In the genomic region with DNA sequence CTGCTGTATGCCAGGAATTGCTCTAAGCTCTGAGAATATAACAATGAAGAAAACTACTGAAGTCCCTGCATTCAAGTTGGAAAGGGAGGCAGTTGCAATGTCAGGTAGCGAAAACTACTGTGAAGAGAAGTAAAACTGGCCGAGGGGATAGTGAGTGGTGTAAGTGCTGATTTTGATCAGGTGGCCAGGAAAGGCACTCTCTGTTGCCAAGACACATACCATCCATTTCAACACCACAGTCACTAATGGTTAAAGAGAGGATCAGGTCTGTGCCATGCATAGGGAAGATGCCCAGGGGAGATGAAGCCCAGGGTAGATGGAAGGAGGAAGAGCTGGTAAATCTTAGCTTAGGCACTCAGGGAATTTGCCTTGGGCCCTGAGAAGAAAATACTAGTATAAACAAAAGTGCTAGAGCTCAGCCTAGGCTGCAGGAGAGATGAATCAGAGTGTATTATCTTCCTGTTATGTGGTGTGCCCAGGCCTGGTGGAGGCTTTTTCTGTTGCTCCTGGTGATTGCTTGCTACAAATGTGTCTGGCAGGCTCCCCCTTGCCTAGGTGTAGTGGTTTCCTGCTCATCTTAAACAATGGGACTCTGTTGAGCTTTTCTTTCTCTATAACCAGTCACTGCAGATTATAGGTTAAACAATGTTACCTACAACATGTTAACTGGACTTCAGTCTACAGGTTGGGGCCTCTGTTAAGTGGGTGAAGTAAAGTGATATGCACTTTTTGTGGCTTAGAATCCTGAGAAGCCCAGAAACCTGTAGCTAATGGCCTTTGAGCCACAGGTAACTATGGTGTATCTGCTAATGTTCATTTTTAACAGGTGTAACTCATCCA, we compare ENCODE assay signal across 13 cellular contexts.
A peak's percentile ranks its signal among the peaks of the same experiment; 100 is the strongest.
DNase-seq lines count a peak whose midpoint lies in the region; TF ChIP-seq lines count a peak whose summit lies in the region.
"Had no signal": no experiment of that assay in that cellular context is flagged by ENCODE, and none has a peak within 500 bp of the region (broad histone marks: within the 10 kb centered on the region; RNA-seq: fewer than 3 reads in every experiment).

No MANE protein-coding gene starts in this region.

- H3K4me1 ChIP-seq in OCI-LY7 (ENCODE audit: insufficient read depth, low read length, poor library complexity, severe bottlenecking) = peaks cover 54% of the 10 kb centered on the region
- H3K4me1 ChIP-seq in effector memory CD4-positive, alpha-beta T cell (ENCODE audit: control insufficient read depth, insufficient read depth, low read length, poor library complexity, severe bottlenecking) = no peaks in the 10 kb centered on the region

- H3K9me3 ChIP-seq in OCI-LY7 (ENCODE audit: low read length) = no peaks in the 10 kb centered on the region
- no peaks in the 10 kb centered on the region for H3K9me3 ChIP-seq in effector memory CD4-positive, alpha-beta T cell (ENCODE audit: control insufficient read depth, low read length)
- H3K9me3 ChIP-seq: transverse colon had no signal

- BruUV-seq in OCI-LY7 (replicated peaks; lab: Mats Ljungman, UMichigan) = no TSS peak

- TF ChIP-seq CTCF in OCI-LY7 (conservative IDR thresholded peaks at IDR 0.05; ENCODE audit: low read length) = no peak

- POLR2A ChIA-PET in OCI-LY7 (lab: Charles Lee) = interaction anchor here (0.6 to 4.7 kb wide), 10 partner anchors 9 to 163 kb away, joined by 3 to 29 read pairs (median 3); no protein-coding TSS in a partner anchor

- CTCF ChIA-PET in OCI-LY7 (lab: Charles Lee; ENCODE audit: unreplicated experiment) = no interaction called here

- peaks cover 40% of the 10 kb centered on the region for H3K36me3 ChIP-seq in OCI-LY7 (ENCODE audit: insufficient read depth, low read length)
- H3K36me3 ChIP-seq in effector memory CD4-positive, alpha-beta T cell (ENCODE audit: control insufficient read depth, insufficient read depth, low read length) = peaks cover 3% of the 10 kb centered on the region
- H3K36me3 ChIP-seq: transverse colon had no signal

- DNase-seq in activated CD4-positive, alpha-beta T cell treated with anti-CD3 and anti-CD28 coated beads for 48 hours = peak; percentile 36
- DNase-seq in activated CD4-positive, alpha-beta T cell treated with anti-CD3 and anti-CD28 coated beads for 1 hour = no peak
- no peak for DNase-seq in OCI-LY7 (ENCODE audit: low spot score)
- peak; percentile 66 for DNase-seq in dermis blood vessel endothelial cell
- DNase-seq in pulmonary artery endothelial cell (ENCODE audit: low read depth, low spot score) = peak; percentile 26
- DNase-seq in NCI-H146 treated with DMSO at 0.1 percent for 48 hours (lab: John Stamatoyannopoulos, UW; ENCODE audit: unreplicated experiment) = no peak
- DNase-seq in effector memory CD4-positive, alpha-beta T cell = no peak
- no peak for DNase-seq in UCSD-AML1 (lab: John Stamatoyannopoulos, UW; ENCODE audit: unreplicated experiment)
- DNase-seq: effector CD8-positive, alpha-beta T cell; NCI-H2227 treated with DMSO at 0.1 percent for 48 hours; nucleus accumbens; stimulated activated CD4-positive, alpha-beta T cell treated with anti-CD3 and anti-CD28 coated beads, Interleukin-4, amount 100 ng/mL, for 24 hours; transverse colon had no signal

- no peaks in the 10 kb centered on the region for H3K27me3 ChIP-seq in effector memory CD4-positive, alpha-beta T cell (replicated peaks; ENCODE audit: control insufficient read depth, insufficient read depth, low read length, poor library complexity, severe bottlenecking)
- H3K27me3 ChIP-seq: transverse colon had no signal

- H3K4me3 ChIP-seq in OCI-LY7 (ENCODE audit: low read depth, low read length, poor library complexity, severe bottlenecking) = no peak overlapping the region
- no peak overlapping the region for H3K4me3 ChIP-seq in effector memory CD4-positive, alpha-beta T cell (ENCODE audit: insufficient read depth, low read depth, low read length, poor library complexity, severe bottlenecking)
- H3K4me3 ChIP-seq: transverse colon had no signal

- peak overlapping the region; percentile 20; the same call in 1 of the 2 replicates for H3K4me2 ChIP-seq in OCI-LY7 (ENCODE audit: low read length)

- peaks cover 18% of the 10 kb centered on the region; the same call in 1 of the 2 replicates for H4K20me1 ChIP-seq in OCI-LY7 (ENCODE audit: insufficient read depth, low read length)

- intact Hi-C loops in OCI-LY7 (cut with micrococcal nuclease; ENCODE audit: unreplicated experiment) = no loop called here

- H3K9me2 ChIP-seq in OCI-LY7 (ENCODE audit: insufficient read depth, low read length) = no peaks in the 10 kb centered on the region

- H3K79me2 ChIP-seq in OCI-LY7 (ENCODE audit: insufficient read depth, low read depth, low read length) = no peaks in the 10 kb centered on the region

- H3K27ac ChIP-seq in OCI-LY7 (ENCODE audit: low read depth, low read length, poor library complexity, severe bottlenecking) = no peak overlapping the region
- H3K27ac ChIP-seq in effector memory CD4-positive, alpha-beta T cell (ENCODE audit: insufficient read depth, low read length, poor library complexity, severe bottlenecking) = no peak overlapping the region
- H3K27ac ChIP-seq: transverse colon had no signal

- H2AFZ ChIP-seq in OCI-LY7 (ENCODE audit: low read length) = no peak overlapping the region

Comparison
In these comparisons a context has a peak if more than half of its experiments do, and no peak if none do; other contexts are left out.
1. DNase-seq: peak in activated CD4-positive, alpha-beta T cell treated with anti-CD3 and anti-CD28 coated beads for 48 hours (single experiment), dermis blood vessel endothelial cell (single experiment) and pulmonary artery endothelial cell (single experiment); none in activated CD4-positive, alpha-beta T cell treated with anti-CD3 and anti-CD28 coated beads for 1 hour (single experiment), OCI-LY7 (single experiment), NCI-H146 treated with DMSO at 0.1 percent for 48 hours (single experiment), effector memory CD4-positive, alpha-beta T cell (0 of 3) and UCSD-AML1 (single experiment).